ENCODE assay signal across 8 cellular contexts in genomic region chr3:197626404-197627159, GRCh38.
DNase-seq lines count a peak whose midpoint lies in the region; ATAC-seq and TF ChIP-seq lines count a peak whose summit lies in the region.
"Not testable (repeated sequence)": the region's sequence is repeated elsewhere in the genome, so short reads cannot be mapped to it uniquely, and the experiment has no call there.

No MANE protein-coding gene starts in this region.

- CTCF ChIA-PET in CD8-positive, alpha-beta memory T cell (lab: Charles Lee); activated CD4-positive, alpha-beta T cell treated with anti-CD3 and anti-CD28 coated beads for 36 hours (lab: Charles Lee): not testable (repeated sequence)

- DNase-seq in CD8-positive, alpha-beta memory T cell; activated CD4-positive, alpha-beta T cell treated with anti-CD3 and anti-CD28 coated beads for 36 hours; cardiac fibroblast (ENCODE audit: low read depth in 2 of 2); left ventricle myocardium superior; natural killer cell treated with Interleukin-12 subunit alpha and Interleukin-12 subunit beta and Interleukin-15 and Interleukin-18, amount 100 ng/mL, for 72 hours (ENCODE audit: low spot score); testis: not testable (repeated sequence)

- not testable (repeated sequence) for H3K27me3 ChIP-seq in CD8-positive, alpha-beta memory T cell (ENCODE audit: insufficient read depth, low read length, poor library complexity, severe bottlenecking); HUES64 (ENCODE audit: insufficient read depth, low read length); testis

- TF ChIP-seq CTCF in cardiac fibroblast (IDR thresholded peaks at IDR 0.05; ENCODE audit: low read depth, low read length); testis (IDR thresholded peaks at IDR 0.05): not testable (repeated sequence)

- not testable (repeated sequence) for H3K9ac ChIP-seq in HUES64 (ENCODE audit: low read depth, low read length)

- peak overlapping the region in 2 of 8 donors; percentile 78 to 83 for H3K27ac Mint-ChIP-seq in CD8-positive, alpha-beta memory T cell
- not testable (repeated sequence) for H3K27ac Mint-ChIP-seq in activated CD4-positive, alpha-beta T cell treated with anti-CD3 and anti-CD28 coated beads for 36 hours
- H3K27ac Mint-ChIP-seq in natural killer cell treated with Interleukin-12 subunit alpha and Interleukin-12 subunit beta and Interleukin-15 and Interleukin-18, amount 100 ng/mL, for 72 hours = peak overlapping the region in 1 of 2 donors; percentile 35

- not testable (repeated sequence) for H3K36me3 Mint-ChIP-seq in CD8-positive, alpha-beta memory T cell; activated CD4-positive, alpha-beta T cell treated with anti-CD3 and anti-CD28 coated beads for 36 hours (ENCODE audit: low read depth); natural killer cell treated with Interleukin-12 subunit alpha and Interleukin-12 subunit beta and Interleukin-15 and Interleukin-18, amount 100 ng/mL, for 72 hours

- not testable (repeated sequence) for H3K4me1 ChIP-seq in CD8-positive, alpha-beta memory T cell (ENCODE audit: insufficient read depth, low read length); HUES64 (ENCODE audit: insufficient read depth, low read length); testis

- not testable (repeated sequence) for H3K9me3 ChIP-seq in CD8-positive, alpha-beta memory T cell (ENCODE audit: low read length); HUES64 (ENCODE audit: insufficient read depth, low read depth, low read length); testis

- WGBS in HUES64 = 0% methylated on average over 4 of the region's 18 CpGs
- WGBS in testis, 2 donors = 0 to 8% methylated on average over 1 to 6 of the region's 18 CpGs

- peak; percentile 23 for ATAC-seq in GM21825 (IDR thresholded peaks at IDR 0.05; ENCODE audit: unreplicated experiment)
- not testable (repeated sequence) for ATAC-seq in activated CD4-positive, alpha-beta T cell treated with anti-CD3 and anti-CD28 coated beads for 36 hours
- ATAC-seq in left ventricle myocardium superior = peak; percentile 33
- peak; percentile 38 to 43 for ATAC-seq in natural killer cell treated with Interleukin-12 subunit alpha and Interleukin-12 subunit beta and Interleukin-15 and Interleukin-18, amount 100 ng/mL, for 72 hours

- intact Hi-C loops in activated CD4-positive, alpha-beta T cell treated with anti-CD3 and anti-CD28 coated beads for 36 hours (cut with DNase I, micrococcal nuclease) = loop anchor here in 1 of 2 experiments (2.0 to 5.0 kb wide), 2 partner anchors 72 to 329 kb away; partner anchors contain the start of genes BDH1 and DLG1
- intact Hi-C loops in left ventricle myocardium superior (cut with micrococcal nuclease); testis (cut with DNase I; ENCODE audit: low total_unique reads): not testable (repeated sequence)

- not testable (repeated sequence) for H3K27ac ChIP-seq in CD8-positive, alpha-beta memory T cell (ENCODE audit: low read depth, low read length); HUES64 (ENCODE audit: low read depth, low read length); testis

- H3K4me3 Mint-ChIP-seq in CD8-positive, alpha-beta memory T cell = peak overlapping the region; percentile 50 to 84 (median 79)
- H3K4me3 Mint-ChIP-seq in activated CD4-positive, alpha-beta T cell treated with anti-CD3 and anti-CD28 coated beads for 36 hours = peak overlapping the region; percentile 73
- not testable (repeated sequence) for H3K4me3 Mint-ChIP-seq in natural killer cell treated with Interleukin-12 subunit alpha and Interleukin-12 subunit beta and Interleukin-15 and Interleukin-18, amount 100 ng/mL, for 72 hours

- POLR2A ChIA-PET in CD8-positive, alpha-beta memory T cell (lab: Charles Lee); activated CD4-positive, alpha-beta T cell treated with anti-CD3 and anti-CD28 coated beads for 36 hours (lab: Charles Lee): not testable (repeated sequence)

- not testable (repeated sequence) for H3K4me1 Mint-ChIP-seq in CD8-positive, alpha-beta memory T cell; activated CD4-positive, alpha-beta T cell treated with anti-CD3 and anti-CD28 coated beads for 36 hours; natural killer cell treated with Interleukin-12 subunit alpha and Interleukin-12 subunit beta and Interleukin-15 and Interleukin-18, amount 100 ng/mL, for 72 hours (ENCODE audit: low read depth in 2 of 2)

- H3K27me3 Mint-ChIP-seq in CD8-positive, alpha-beta memory T cell; activated CD4-positive, alpha-beta T cell treated with anti-CD3 and anti-CD28 coated beads for 36 hours; natural killer cell treated with Interleukin-12 subunit alpha and Interleukin-12 subunit beta and Interleukin-15 and Interleukin-18, amount 100 ng/mL, for 72 hours: not testable (repeated sequence)

- not testable (repeated sequence) for H3K9me3 Mint-ChIP-seq in CD8-positive, alpha-beta memory T cell; activated CD4-positive, alpha-beta T cell treated with anti-CD3 and anti-CD28 coated beads for 36 hours (ENCODE audit: low read depth); natural killer cell treated with Interleukin-12 subunit alpha and Interleukin-12 subunit beta and Interleukin-15 and Interleukin-18, amount 100 ng/mL, for 72 hours

- not testable (repeated sequence) for H3K36me3 ChIP-seq in CD8-positive, alpha-beta memory T cell (ENCODE audit: insufficient read depth, low read length); HUES64 (ENCODE audit: insufficient read depth, low read length); testis (ENCODE audit: low read depth, missing control alignments)

- not testable (repeated sequence) for H3K4me3 ChIP-seq in CD8-positive, alpha-beta memory T cell (ENCODE audit: low read length)
- H3K4me3 ChIP-seq in HUES64 (ENCODE audit: low read length) (peak overlapping the region; percentile 55), cardiac fibroblast (replicated peaks in 1 of 2; ENCODE audit: low read depth in 2 of 2, low read length in 2 of 2) (peak overlapping the region; percentile 18 to 39), testis (peak overlapping the region; percentile 79 to 85)

- TF ChIP-seq POLR2A in testis (IDR thresholded peaks at IDR 0.05) = not testable (repeated sequence)
